ENCODE assay signal across 10 cellular contexts in the genomic region with DNA sequence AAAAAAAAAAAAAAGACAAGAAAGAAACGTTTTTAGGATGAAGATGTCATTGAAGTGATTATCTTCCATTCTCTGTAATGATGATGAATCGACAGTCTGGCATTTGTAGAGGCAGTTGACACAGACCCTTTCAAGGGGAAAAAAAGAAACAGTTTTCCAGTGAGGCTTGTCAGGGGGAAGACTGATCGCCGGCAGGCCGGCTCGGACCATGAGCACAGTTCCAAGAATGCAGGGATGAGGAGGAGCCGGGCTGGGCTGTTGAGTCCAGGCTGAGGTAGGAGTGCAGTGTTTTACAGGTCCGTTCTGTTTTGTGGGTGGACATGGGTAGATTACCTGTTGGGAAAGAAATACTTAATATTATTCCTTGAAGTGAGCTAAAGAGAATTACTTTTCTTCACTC.
DNase-seq lines count a peak whose midpoint lies in the region; ATAC-seq, FAIRE-seq and TF ChIP-seq lines count a peak whose summit lies in the region.
"Had no signal": no experiment of that assay in that cellular context is flagged by ENCODE, and none has a peak within 500 bp of the region (broad histone marks: within the 10 kb centered on the region; RNA-seq: fewer than 3 reads in every experiment).

No MANE protein-coding gene starts in this region.

- no peak for TF ChIP-seq CTCF in cardiac fibroblast (IDR thresholded peaks at IDR 0.05; ENCODE audit: low read depth, low read length)
- TF ChIP-seq CTCF in lower lobe of right lung (IDR thresholded peaks at IDR 0.05), result no peak
- TF ChIP-seq CTCF in thyroid gland (IDR thresholded peaks at IDR 0.05), result no peak

- TF ChIP-seq POLR2A in thyroid gland (IDR thresholded peaks at IDR 0.05), result peak in 1 of 2 donors; percentile 48

- intact Hi-C loops in lower lobe of right lung (cut with DNase I) (no loop called here), thyroid gland (cut with DNase I) (no loop called here)

- peak in 1 of 2 donors; percentile 39 for ATAC-seq in lower lobe of right lung
- no peak for ATAC-seq in HG02884 (IDR thresholded peaks at IDR 0.05; ENCODE audit: unreplicated experiment)

- 11 to 22% methylated on average over 8 of the region's 8 CpGs for whole genome bisulfite sequencing in thyroid gland, 2 donors
- 58 to 83% (median 82%) methylated on average over 8 of the region's 8 CpGs for WGBS in small intestine, 3 donors

- H3K4me3 ChIP-seq in cardiac fibroblast (replicated peaks in 1 of 2; ENCODE audit: low read depth in 2 of 2, low read length in 2 of 2) (no peak overlapping the region), lower lobe of right lung (no peak overlapping the region), thyroid gland (replicated peaks in 1 of 3) (no peak overlapping the region), small intestine (ENCODE audit: low read depth in 1 of 2, low read length in 2 of 2) (no peak overlapping the region)

- H3K27me3 ChIP-seq in lower lobe of right lung (ENCODE audit: low read depth) (no peaks in the 10 kb centered on the region), thyroid gland (no peaks in the 10 kb centered on the region), small intestine (ENCODE audit: control insufficient read depth in 2 of 2, insufficient read depth in 2 of 2, low read length in 2 of 2) (no peaks in the 10 kb centered on the region)

- no peaks in the 10 kb centered on the region for H3K9me3 ChIP-seq in lower lobe of right lung
- no peaks in the 10 kb centered on the region for H3K9me3 ChIP-seq in thyroid gland
- H3K9me3 ChIP-seq in small intestine (ENCODE audit: control insufficient read depth, low read depth), result no peaks in the 10 kb centered on the region

- peak overlapping the region; percentile 83 for H3K27ac ChIP-seq in lower lobe of right lung
- peak overlapping the region; percentile 94 to 97 (median 96) for H3K27ac ChIP-seq in thyroid gland
- H3K27ac ChIP-seq in small intestine (ENCODE audit: low read depth in 1 of 2, low read length in 1 of 2), result peak overlapping the region in 1 of 2 donors; percentile 78

- H3K36me3 ChIP-seq in lower lobe of right lung (no peaks in the 10 kb centered on the region), thyroid gland (no peaks in the 10 kb centered on the region), small intestine (ENCODE audit: control insufficient read depth in 2 of 2, insufficient read depth in 2 of 2, low read length in 2 of 2) (no peaks in the 10 kb centered on the region)

- TF ChIP-seq EP300 in Ishikawa (IDR thresholded peaks at IDR 0.05; ENCODE audit: borderline replicate concordance), result no peak

- H3K4me1 ChIP-seq in lower lobe of right lung, result peaks cover 55% of the 10 kb centered on the region
- peaks cover 31 to 39% of the 10 kb centered on the region in 2 donors for H3K4me1 ChIP-seq in thyroid gland
- peaks cover 0 to 4% of the 10 kb centered on the region in 2 donors for H3K4me1 ChIP-seq in small intestine (ENCODE audit: control insufficient read depth in 2 of 2, insufficient read depth in 1 of 2, low read depth in 1 of 2, low read length in 1 of 2)

- no peak for FAIRE-seq in small intestine (lab: Jason Lieb, UNC)
- FAIRE-seq: GM12891 had no signal

- no peak for TF ChIP-seq RAD21 in Ishikawa (IDR thresholded peaks at IDR 0.05; ENCODE audit: low read depth)

- DNase-seq in cardiac fibroblast (ENCODE audit: low read depth in 2 of 2) (peak; percentile 63 to 80), lower lobe of right lung (no peak), thyroid gland (peak; percentile 55 to 74), small intestine (no peak), SKM-1 treated with dmso at 0.1 percent for 144 hours (lab: John Stamatoyannopoulos, UW; ENCODE audit: unreplicated experiment) (no peak), NOMO-1 treated with DMSO at 0.1 percent for 48 hours (lab: John Stamatoyannopoulos, UW; ENCODE audit: unreplicated experiment) (no peak)
- DNase-seq: activated gamma-delta T cell treated with Interleukin-2 at 50 U/mL for 16 hours had no signal

TF ChIP-seq in Ishikawa, 13 proteins besides CTCF, POLR2A, EP300 and RAD21:
- TF ChIP-seq NFIC (IDR thresholded peaks at IDR 0.05) (no peak), TEAD4 (IDR thresholded peaks at IDR 0.05) (peak; percentile 54), TCF12 (IDR thresholded peaks at IDR 0.05; ENCODE audit: low read depth) (peak; percentile 54; the same call in 1 of the 2 replicates)

Comparison
In these comparisons a context has a peak if more than half of its experiments do, and no peak if none do; other contexts are left out.
1. DNase-seq: peak in cardiac fibroblast (2 of 2) and thyroid gland (2 of 2); none in lower lobe of right lung (single experiment), small intestine (single experiment), SKM-1 treated with dmso at 0.1 percent for 144 hours (single experiment) and NOMO-1 treated with DMSO at 0.1 percent for 48 hours (single experiment).